Comparison of ENCODE assay signal across 9 cellular contexts in genomic region chr12:21774358-21775129, GRCh38. TPM values are rescaled to one million over a fixed set of nuclear protein-coding genes. Genes with fewer than 3 reads are reported as not detected.
DNase-seq lines count a peak whose midpoint lies in the region; ATAC-seq lines count a peak whose summit lies in the region.
"Had no signal": no experiment of that assay in that cellular context is flagged by ENCODE, and none has a peak within 500 bp of the region (broad histone marks: within the 10 kb centered on the region; RNA-seq: fewer than 3 reads in every experiment).

Gene KCNJ8, minus strand, starts transcription at chr12:21774706. Its CDS starts 1,090 bp downstream, at chr12:21773616.

- no peak within 1 kb of the TSS for H3K27ac ChIP-seq in iPS-18a (ENCODE audit: low read length)

- DNase-seq in AG08396 (ENCODE audit: low spot score) (peak; percentile 53), HuH-7.5 (ENCODE audit: low spot score) (peak; percentile 30), astrocyte of the hippocampus (ENCODE audit: low read depth, low spot score) (peak; percentile 78), skeletal muscle cell (ENCODE audit: low read depth) (no peak), cerebellar nuclear complex (lab: John Stamatoyannopoulos, UW) (no peak), G401 (ENCODE audit: low spot score) (no peak)
- DNase-seq: activated naive CD8-positive, alpha-beta T cell treated with anti-CD3 and anti-CD28 coated beads, Interleukin-2, amount 10 ng/mL, durations not matched to agents 7 days and 5 days had no signal

- peaks cover 39% of the 10 kb centered on the region for H3K27me3 ChIP-seq in iPS-18a (ENCODE audit: control insufficient read depth, insufficient read depth, low read length)

- peaks cover 11% of the 10 kb centered on the region for H3K4me1 ChIP-seq in iPS-18a (ENCODE audit: control insufficient read depth, low read depth, low read length)

- no peaks in the 10 kb centered on the region for H3K36me3 ChIP-seq in iPS-18a (ENCODE audit: control insufficient read depth, low read depth, low read length)

- in situ Hi-C loops in G401 (cut with HindIII; ENCODE audit: low sequenced_read_pairs): no loop called here

- no peaks in the 10 kb centered on the region for H3K9me3 ChIP-seq in iPS-18a (ENCODE audit: control insufficient read depth, low read depth, low read length)

- no peak within 1 kb of the TSS for H3K9ac ChIP-seq in iPS-18a (ENCODE audit: low read length)

- ATAC-seq in HG02938 (IDR thresholded peaks at IDR 0.05; ENCODE audit: unreplicated experiment): no peak

- H3K4me3 ChIP-seq in iPS-18a (ENCODE audit: low read length) (peak within 1 kb of the TSS; percentile 67), skeletal muscle cell (ENCODE audit: low read depth, low read length) (peak within 1 kb of the TSS; percentile 54)

RNA-seq across cellular contexts. Expression of gene KCNJ8, which starts in this region (rescaled TPM):
- not detected in 2 replicates for total RNA-seq in G401 (2014; rRNA removed; shearing (Covaris generic))
- total RNA-seq: activated naive CD8-positive, alpha-beta T cell treated with anti-CD3 and anti-CD28 coated beads, Interleukin-2, amount 10 ng/mL, durations not matched to agents 7 days and 5 days had no signal

Comparison
In these comparisons a context has a peak if more than half of its experiments do, and no peak if none do; other contexts are left out.
1. DNase-seq: peak in AG08396 (single experiment), HuH-7.5 (single experiment) and astrocyte of the hippocampus (single experiment); none in skeletal muscle cell (single experiment), cerebellar nuclear complex (0 of 2) and G401 (single experiment).